24 cellular contexts compared by ENCODE assay signal in the genomic region with DNA sequence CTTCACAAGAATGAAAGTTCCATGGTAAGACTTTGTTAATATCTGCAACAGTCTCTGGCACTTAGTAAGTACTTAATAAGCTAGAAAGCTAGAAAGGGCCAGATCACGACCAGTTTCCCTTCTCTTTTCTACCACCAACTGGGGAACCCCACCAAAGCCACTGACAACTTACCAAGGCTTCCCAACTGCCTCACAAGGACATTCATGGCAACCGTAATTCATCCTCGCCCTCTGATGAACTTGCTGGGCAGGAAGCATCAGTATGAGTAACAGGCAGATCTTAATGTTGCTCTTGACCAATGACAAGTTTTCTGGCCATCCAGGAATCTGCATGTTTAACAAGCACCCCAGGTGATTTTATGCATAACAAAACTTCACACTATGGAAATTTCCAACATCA. TPM values are rescaled to one million over a fixed set of nuclear protein-coding genes. Genes with fewer than 3 reads are reported as not detected.
DNase-seq lines count a peak whose midpoint lies in the region; ATAC-seq, FAIRE-seq and TF ChIP-seq lines count a peak whose summit lies in the region.
"Had no signal": no experiment of that assay in that cellular context is flagged by ENCODE, and none has a peak within 500 bp of the region (broad histone marks: within the 10 kb centered on the region; RNA-seq: fewer than 3 reads in every experiment).

No MANE protein-coding gene starts in this region.

- DNase-seq in GM23338 (ENCODE audit: low spot score) (peak; percentile 4), epithelial cell of esophagus (ENCODE audit: low read depth) (peak; percentile 17), D721Med (ENCODE audit: insufficient read length, low spot score) (no peak), NCI-H1694 (lab: John Stamatoyannopoulos, UW) (no peak), substantia nigra (lab: John Stamatoyannopoulos, UW) (no peak)
- DNase-seq: activated CD4-positive, CD25-positive, alpha-beta regulatory T cell treated with anti-CD3 and anti-CD28 coated beads, Interleukin-2, amount 50 U/mL, for 72 hours; activated T-cell treated with anti-CD3 and anti-CD28 coated beads for 4 hours; DMS79 treated with DMSO at 0.1 percent for 48 hours; mesendoderm; NCI-H1436 treated with DMSO at 0.1 percent for 48 hours; Peyer's patch; right lobe of liver; stimulated activated CD4-positive, alpha-beta T cell treated with anti-CD3 and anti-CD28 coated beads, Interleukin-4, amount 100 ng/mL, for 1 hour had no signal

- H3K4me1 Mint-ChIP-seq in GM23338: peaks cover 36% of the 10 kb centered on the region
- H3K4me1 Mint-ChIP-seq: stimulated activated effector memory CD8-positive, alpha-beta T cell treated with anti-CD3 and anti-CD28 coated beads, Interleukin-12 subunit alpha, Interleukin-12 subunit beta, amount 100 ng/mL, for 72 hours had no signal

- peaks cover 2% of the 10 kb centered on the region for H3K27me3 Mint-ChIP-seq in GM23338 (ENCODE audit: insufficient read depth, low read depth, poor library complexity)
- H3K27me3 Mint-ChIP-seq: IgD-negative memory B cell had no signal

- TF ChIP-seq CTCF in GM23338 (conservative IDR thresholded peaks at IDR 0.05; ENCODE audit: low read depth in 2 of 2) (no peak), epithelial cell of esophagus (IDR thresholded peaks at IDR 0.05; ENCODE audit: insufficient read depth, low read depth, low read length, missing control alignments) (no peak), D721Med (IDR thresholded peaks at IDR 0.05; ENCODE audit: insufficient read depth, missing control alignments) (no peak)

- peaks cover 76% of the 10 kb centered on the region for H3K36me3 Mint-ChIP-seq in GM23338 (ENCODE audit: low read depth)
- H3K36me3 Mint-ChIP-seq: IgD-negative memory B cell had no signal

- H3K4me3 Mint-ChIP-seq in GM23338: no peak overlapping the region
- H3K4me3 Mint-ChIP-seq: IgD-negative memory B cell; stimulated activated effector memory CD8-positive, alpha-beta T cell treated with anti-CD3 and anti-CD28 coated beads, Interleukin-12 subunit alpha, Interleukin-12 subunit beta, amount 100 ng/mL, for 72 hours had no signal

- peaks cover 12% of the 10 kb centered on the region; the same call in 1 of the 2 replicates for H4K20me1 ChIP-seq in GM23338 (replicated peaks; ENCODE audit: insufficient read depth)

- no peak overlapping the region for H3K27ac ChIP-seq in GM23338 (ENCODE audit: low read depth)
- H3K27ac ChIP-seq in substantia nigra (ENCODE audit: low read depth, low read length, poor library complexity, severe bottlenecking): no peak overlapping the region
- H3K27ac ChIP-seq: BLaER1, gastroesophageal sphincter, neutrophil, Peyer's patch, right lobe of liver had no signal

- ATAC-seq in GM18909 (IDR thresholded peaks at IDR 0.05; ENCODE audit: poor library complexity, unreplicated experiment): peak; percentile 66
- no peak for ATAC-seq in GM23338
- peak; percentile 79 for ATAC-seq in HG03378 (IDR thresholded peaks at IDR 0.05; ENCODE audit: unreplicated experiment)
- ATAC-seq: gastroesophageal sphincter; right lobe of liver; stimulated activated effector memory CD8-positive, alpha-beta T cell treated with anti-CD3 and anti-CD28 coated beads, Interleukin-12 subunit alpha, Interleukin-12 subunit beta, amount 100 ng/mL, for 72 hours had no signal

- H3K27me3 ChIP-seq in GM23338 (ENCODE audit: insufficient read depth): no peaks in the 10 kb centered on the region
- H3K27me3 ChIP-seq: gastroesophageal sphincter, neutrophil, Peyer's patch, right lobe of liver had no signal

- no peak overlapping the region for H3K4me2 ChIP-seq in GM23338
- H3K4me2 ChIP-seq: BLaER1 had no signal

- no peaks in the 10 kb centered on the region for H3K9me3 Mint-ChIP-seq in GM23338
- H3K9me3 Mint-ChIP-seq: IgD-negative memory B cell; stimulated activated effector memory CD8-positive, alpha-beta T cell treated with anti-CD3 and anti-CD28 coated beads, Interleukin-12 subunit alpha, Interleukin-12 subunit beta, amount 100 ng/mL, for 72 hours had no signal

- H3K36me3 ChIP-seq in GM23338 (ENCODE audit: insufficient read depth): peaks cover 25% of the 10 kb centered on the region; the same call in 1 of the 2 replicates

- H3K4me1 ChIP-seq in GM23338 (ENCODE audit: insufficient read depth): peaks cover 36% of the 10 kb centered on the region
- H3K4me1 ChIP-seq: BLaER1, Peyer's patch, right lobe of liver had no signal

- peak overlapping the region; percentile 43 for H3K27ac Mint-ChIP-seq in GM23338
- H3K27ac Mint-ChIP-seq: stimulated activated effector memory CD8-positive, alpha-beta T cell treated with anti-CD3 and anti-CD28 coated beads, Interleukin-12 subunit alpha, Interleukin-12 subunit beta, amount 100 ng/mL, for 72 hours had no signal

- H3K9me2 ChIP-seq in GM23338 (ENCODE audit: insufficient read depth): no peaks in the 10 kb centered on the region

- H3K4me3 ChIP-seq in GM23338 (no peak overlapping the region), epithelial cell of esophagus (ENCODE audit: low read length) (no peak overlapping the region)
- H3K4me3 ChIP-seq: BLaER1, gastroesophageal sphincter, Peyer's patch, right lobe of liver had no signal

- H3F3A ChIP-seq in GM23338 (replicated peaks; ENCODE audit: low read depth): no peaks in the 10 kb centered on the region

- no peak for FAIRE-seq in D721Med (lab: Jason Lieb, UNC)

- peaks cover 55% of the 10 kb centered on the region for H3K79me2 ChIP-seq in GM23338 (replicated peaks; ENCODE audit: insufficient read depth)

- no peak overlapping the region for H2AFZ ChIP-seq in GM23338

TF ChIP-seq in GM23338, 12 proteins besides CTCF, POLR2A, EP300 and RAD21 (continues in another document):
- no peak for TF ChIP-seq POLR2AphosphoS5 (IDR thresholded peaks at IDR 0.05; ENCODE audit: low read depth)
- TF ChIP-seq ZNF114 (CRISPR knock-in tag; IDR thresholded peaks at IDR 0.05): no peak
- TF ChIP-seq EZH2phosphoT487 (IDR thresholded peaks at IDR 0.05; ENCODE audit: unreplicated experiment): no peak
- TF ChIP-seq CREB1 (CRISPR knock-in tag; IDR thresholded peaks at IDR 0.05; ENCODE audit: low read depth): no peak
- TF ChIP-seq NANOG (IDR thresholded peaks at IDR 0.05; ENCODE audit: borderline replicate concordance): no peak
- TF ChIP-seq, protein P1, sequence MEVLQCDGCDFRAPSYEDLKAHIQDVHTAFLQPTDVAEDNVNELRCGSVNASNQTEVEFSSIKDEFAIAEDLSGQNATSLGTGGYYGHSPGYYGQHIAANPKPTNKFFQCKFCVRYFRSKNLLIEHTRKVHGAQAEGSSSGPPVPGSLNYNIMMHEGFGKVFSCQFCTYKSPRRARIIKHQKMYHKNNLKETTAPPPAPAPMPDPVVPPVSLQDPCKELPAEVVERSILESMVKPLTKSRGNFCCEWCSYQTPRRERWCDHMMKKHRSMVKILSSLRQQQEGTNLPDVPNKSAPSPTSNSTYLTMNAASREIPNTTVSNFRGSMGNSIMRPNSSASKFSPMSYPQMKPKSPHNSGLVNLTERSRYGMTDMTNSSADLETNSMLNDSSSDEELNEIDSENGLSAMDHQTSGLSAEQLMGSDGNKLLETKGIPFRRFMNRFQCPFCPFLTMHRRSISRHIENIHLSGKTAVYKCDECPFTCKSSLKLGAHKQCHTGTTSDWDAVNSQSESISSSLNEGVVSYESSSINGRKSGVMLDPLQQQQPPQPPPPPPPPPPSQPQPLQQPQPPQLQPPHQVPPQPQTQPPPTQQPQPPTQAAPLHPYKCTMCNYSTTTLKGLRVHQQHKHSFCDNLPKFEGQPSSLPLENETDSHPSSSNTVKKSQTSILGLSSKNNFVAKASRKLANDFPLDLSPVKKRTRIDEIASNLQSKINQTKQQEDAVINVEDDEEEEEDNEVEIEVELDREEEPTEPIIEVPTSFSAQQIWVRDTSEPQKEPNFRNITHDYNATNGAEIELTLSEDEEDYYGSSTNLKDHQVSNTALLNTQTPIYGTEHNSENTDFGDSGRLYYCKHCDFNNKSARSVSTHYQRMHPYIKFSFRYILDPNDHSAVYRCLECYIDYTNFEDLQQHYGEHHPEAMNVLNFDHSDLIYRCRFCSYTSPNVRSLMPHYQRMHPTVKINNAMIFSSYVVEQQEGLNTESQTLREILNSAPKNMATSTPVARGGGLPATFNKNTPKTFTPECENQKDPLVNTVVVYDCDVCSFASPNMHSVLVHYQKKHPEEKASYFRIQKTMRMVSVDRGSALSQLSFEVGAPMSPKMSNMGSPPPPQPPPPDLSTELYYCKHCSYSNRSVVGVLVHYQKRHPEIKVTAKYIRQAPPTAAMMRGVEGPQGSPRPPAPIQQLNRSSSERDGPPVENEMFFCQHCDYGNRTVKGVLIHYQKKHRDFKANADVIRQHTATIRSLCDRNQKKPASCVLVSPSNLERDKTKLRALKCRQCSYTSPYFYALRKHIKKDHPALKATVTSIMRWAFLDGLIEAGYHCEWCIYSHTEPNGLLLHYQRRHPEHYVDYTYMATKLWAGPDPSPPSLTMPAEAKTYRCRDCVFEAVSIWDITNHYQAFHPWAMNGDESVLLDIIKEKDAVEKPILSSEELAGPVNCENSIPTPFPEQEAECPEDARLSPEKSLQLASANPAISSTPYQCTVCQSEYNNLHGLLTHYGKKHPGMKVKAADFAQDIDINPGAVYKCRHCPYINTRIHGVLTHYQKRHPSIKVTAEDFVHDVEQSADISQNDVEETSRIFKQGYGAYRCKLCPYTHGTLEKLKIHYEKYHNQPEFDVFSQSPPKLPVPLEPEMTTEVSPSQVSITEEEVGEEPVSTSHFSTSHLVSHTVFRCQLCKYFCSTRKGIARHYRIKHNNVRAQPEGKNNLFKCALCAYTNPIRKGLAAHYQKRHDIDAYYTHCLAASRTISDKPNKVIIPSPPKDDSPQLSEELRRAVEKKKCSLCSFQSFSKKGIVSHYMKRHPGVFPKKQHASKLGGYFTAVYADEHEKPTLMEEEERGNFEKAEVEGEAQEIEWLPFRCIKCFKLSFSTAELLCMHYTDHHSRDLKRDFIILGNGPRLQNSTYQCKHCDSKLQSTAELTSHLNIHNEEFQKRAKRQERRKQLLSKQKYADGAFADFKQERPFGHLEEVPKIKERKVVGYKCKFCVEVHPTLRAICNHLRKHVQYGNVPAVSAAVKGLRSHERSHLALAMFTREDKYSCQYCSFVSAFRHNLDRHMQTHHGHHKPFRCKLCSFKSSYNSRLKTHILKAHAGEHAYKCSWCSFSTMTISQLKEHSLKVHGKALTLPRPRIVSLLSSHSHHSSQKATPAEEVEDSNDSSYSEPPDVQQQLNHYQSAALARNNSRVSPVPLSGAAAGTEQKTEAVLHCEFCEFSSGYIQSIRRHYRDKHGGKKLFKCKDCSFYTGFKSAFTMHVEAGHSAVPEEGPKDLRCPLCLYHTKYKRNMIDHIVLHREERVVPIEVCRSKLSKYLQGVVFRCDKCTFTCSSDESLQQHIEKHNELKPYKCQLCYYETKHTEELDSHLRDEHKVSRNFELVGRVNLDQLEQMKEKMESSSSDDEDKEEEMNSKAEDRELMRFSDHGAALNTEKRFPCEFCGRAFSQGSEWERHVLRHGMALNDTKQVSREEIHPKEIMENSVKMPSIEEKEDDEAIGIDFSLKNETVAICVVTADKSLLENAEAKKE (CRISPR knock-in tag; IDR thresholded peaks at IDR 0.05): no peak
- no peak for TF ChIP-seq JUNB (IDR thresholded peaks at IDR 0.05; ENCODE audit: unreplicated experiment)

RNA-seq across cellular contexts. Expression of a gene that starts 23.2 kb away (rescaled TPM):
- total RNA-seq in GM23338 (2014; rRNA removed; shearing (Covaris generic)): not detected in 2 replicates
- not detected in 2 replicates for polyA plus RNA-seq in GM23338 (2016; fragmentation: Nextera tagmentation; extraction: Ambion mirVana)
- total RNA-seq: chondrocyte, gastroesophageal sphincter, NCI-H460, Peyer's patch, right lobe of liver, ureter had no signal
- polyA plus RNA-seq: adipose tissue, IgD-negative memory B cell had no signal

Comparison
In these comparisons a context has a peak if more than half of its experiments do, and no peak if none do; other contexts are left out.
1. DNase-seq: peak in GM23338 (single experiment) and epithelial cell of esophagus (single experiment); none in D721Med (single experiment), NCI-H1694 (single experiment) and substantia nigra (0 of 49).